1 cellular context compared by ENCODE assay signal in the genomic region with DNA sequence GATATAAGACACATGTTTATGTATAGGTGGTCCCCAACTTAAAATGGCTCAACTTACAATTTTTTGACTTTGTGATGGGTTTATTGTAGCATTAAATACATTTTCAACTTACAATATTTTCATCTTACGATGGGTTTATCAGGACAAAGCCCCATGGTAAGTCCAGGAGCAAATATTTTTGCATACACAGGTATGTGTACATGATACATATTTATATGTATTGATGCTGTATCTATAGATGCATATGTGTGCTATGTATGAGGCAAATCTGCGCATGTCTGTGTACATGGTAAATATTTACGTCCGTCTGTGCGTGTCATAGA.
TF ChIP-seq lines count a peak whose summit lies in the region.

No MANE protein-coding gene starts in this region.

TF ChIP-seq in K562, 482 proteins besides CTCF, POLR2A, EP300 and RAD21 (continued from another document and continues in another):
- TF ChIP-seq, protein P1, sequence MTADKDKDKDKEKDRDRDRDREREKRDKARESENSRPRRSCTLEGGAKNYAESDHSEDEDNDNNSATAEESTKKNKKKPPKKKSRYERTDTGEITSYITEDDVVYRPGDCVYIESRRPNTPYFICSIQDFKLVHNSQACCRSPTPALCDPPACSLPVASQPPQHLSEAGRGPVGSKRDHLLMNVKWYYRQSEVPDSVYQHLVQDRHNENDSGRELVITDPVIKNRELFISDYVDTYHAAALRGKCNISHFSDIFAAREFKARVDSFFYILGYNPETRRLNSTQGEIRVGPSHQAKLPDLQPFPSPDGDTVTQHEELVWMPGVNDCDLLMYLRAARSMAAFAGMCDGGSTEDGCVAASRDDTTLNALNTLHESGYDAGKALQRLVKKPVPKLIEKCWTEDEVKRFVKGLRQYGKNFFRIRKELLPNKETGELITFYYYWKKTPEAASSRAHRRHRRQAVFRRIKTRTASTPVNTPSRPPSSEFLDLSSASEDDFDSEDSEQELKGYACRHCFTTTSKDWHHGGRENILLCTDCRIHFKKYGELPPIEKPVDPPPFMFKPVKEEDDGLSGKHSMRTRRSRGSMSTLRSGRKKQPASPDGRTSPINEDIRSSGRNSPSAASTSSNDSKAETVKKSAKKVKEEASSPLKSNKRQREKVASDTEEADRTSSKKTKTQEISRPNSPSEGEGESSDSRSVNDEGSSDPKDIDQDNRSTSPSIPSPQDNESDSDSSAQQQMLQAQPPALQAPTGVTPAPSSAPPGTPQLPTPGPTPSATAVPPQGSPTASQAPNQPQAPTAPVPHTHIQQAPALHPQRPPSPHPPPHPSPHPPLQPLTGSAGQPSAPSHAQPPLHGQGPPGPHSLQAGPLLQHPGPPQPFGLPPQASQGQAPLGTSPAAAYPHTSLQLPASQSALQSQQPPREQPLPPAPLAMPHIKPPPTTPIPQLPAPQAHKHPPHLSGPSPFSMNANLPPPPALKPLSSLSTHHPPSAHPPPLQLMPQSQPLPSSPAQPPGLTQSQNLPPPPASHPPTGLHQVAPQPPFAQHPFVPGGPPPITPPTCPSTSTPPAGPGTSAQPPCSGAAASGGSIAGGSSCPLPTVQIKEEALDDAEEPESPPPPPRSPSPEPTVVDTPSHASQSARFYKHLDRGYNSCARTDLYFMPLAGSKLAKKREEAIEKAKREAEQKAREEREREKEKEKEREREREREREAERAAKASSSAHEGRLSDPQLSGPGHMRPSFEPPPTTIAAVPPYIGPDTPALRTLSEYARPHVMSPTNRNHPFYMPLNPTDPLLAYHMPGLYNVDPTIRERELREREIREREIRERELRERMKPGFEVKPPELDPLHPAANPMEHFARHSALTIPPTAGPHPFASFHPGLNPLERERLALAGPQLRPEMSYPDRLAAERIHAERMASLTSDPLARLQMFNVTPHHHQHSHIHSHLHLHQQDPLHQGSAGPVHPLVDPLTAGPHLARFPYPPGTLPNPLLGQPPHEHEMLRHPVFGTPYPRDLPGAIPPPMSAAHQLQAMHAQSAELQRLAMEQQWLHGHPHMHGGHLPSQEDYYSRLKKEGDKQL (CRISPR knock-in tag; IDR thresholded peaks at IDR 0.05; ENCODE audit: borderline replicate concordance): 0 out of 2 replicates have a peak, but pooled peaks have one; percentile 38
- TF ChIP-seq, protein P2, sequence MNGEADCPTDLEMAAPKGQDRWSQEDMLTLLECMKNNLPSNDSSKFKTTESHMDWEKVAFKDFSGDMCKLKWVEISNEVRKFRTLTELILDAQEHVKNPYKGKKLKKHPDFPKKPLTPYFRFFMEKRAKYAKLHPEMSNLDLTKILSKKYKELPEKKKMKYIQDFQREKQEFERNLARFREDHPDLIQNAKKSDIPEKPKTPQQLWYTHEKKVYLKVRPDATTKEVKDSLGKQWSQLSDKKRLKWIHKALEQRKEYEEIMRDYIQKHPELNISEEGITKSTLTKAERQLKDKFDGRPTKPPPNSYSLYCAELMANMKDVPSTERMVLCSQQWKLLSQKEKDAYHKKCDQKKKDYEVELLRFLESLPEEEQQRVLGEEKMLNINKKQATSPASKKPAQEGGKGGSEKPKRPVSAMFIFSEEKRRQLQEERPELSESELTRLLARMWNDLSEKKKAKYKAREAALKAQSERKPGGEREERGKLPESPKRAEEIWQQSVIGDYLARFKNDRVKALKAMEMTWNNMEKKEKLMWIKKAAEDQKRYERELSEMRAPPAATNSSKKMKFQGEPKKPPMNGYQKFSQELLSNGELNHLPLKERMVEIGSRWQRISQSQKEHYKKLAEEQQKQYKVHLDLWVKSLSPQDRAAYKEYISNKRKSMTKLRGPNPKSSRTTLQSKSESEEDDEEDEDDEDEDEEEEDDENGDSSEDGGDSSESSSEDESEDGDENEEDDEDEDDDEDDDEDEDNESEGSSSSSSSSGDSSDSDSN (IDR thresholded peaks at IDR 0.05; ENCODE audit: borderline replicate concordance in 1 of 2, low read depth in 2 of 2, low read length in 2 of 2): no peak
- TF ChIP-seq SIN3B (IDR thresholded peaks at IDR 0.05; ENCODE audit: low read depth) (no peak), SRSF7 (optimal IDR thresholded peaks at IDR 0.05; ENCODE audit: low read depth, low read length) (no peak), JUND (IDR thresholded peaks at IDR 0.05; ENCODE audit: borderline replicate concordance, low read depth, low read length) (no peak), JUND (tag; IDR thresholded peaks at IDR 0.05; ENCODE audit: borderline replicate concordance, low read depth, low read length) (0 out of 3 replicates have a peak, but pooled peaks have one; percentile 15), ZNF717 (CRISPR knock-in tag; IDR thresholded peaks at IDR 0.05) (peak; percentile 81; the same call in 1 of the 2 replicates), FOXJ3 (CRISPR knock-in tag; IDR thresholded peaks at IDR 0.05) (peak; percentile 34; the same call in 1 of the 2 replicates), MCM5 (IDR thresholded peaks at IDR 0.05; ENCODE audit: low read depth) (no peak), RNF2 (IDR thresholded peaks at IDR 0.05) (0 out of 2 replicates have a peak, but pooled peaks have one; percentile 39), POLR3G (IDR thresholded peaks at IDR 0.05; ENCODE audit: extremely low read depth, insufficient read length, insufficient replicate concordance) (no peak), ZNF830 (CRISPR knock-in tag; IDR thresholded peaks at IDR 0.05) (no peak), TEAD1 (CRISPR knock-in tag; IDR thresholded peaks at IDR 0.05) (no peak), SMARCC2 (IDR thresholded peaks at IDR 0.05; ENCODE audit: low read depth) (peak; percentile 22; the same call in 1 of the 2 replicates), SUPT5H (IDR thresholded peaks at IDR 0.05) (no peak; the same call in 1 of the 2 replicates), NUFIP1 (IDR thresholded peaks at IDR 0.05; ENCODE audit: partially characterized antibody) (no peak), MEIS2 (IDR thresholded peaks at IDR 0.05; ENCODE audit: partially characterized antibody) (no peak), CBX5 (IDR thresholded peaks at IDR 0.05; ENCODE audit: borderline replicate concordance, low read depth) (no peak), ZNF232 (CRISPR knock-in tag; IDR thresholded peaks at IDR 0.05) (peak; percentile 73; the same call in 1 of the 2 replicates), RFX7 (CRISPR knock-in tag; IDR thresholded peaks at IDR 0.05) (no peak), PHB (CRISPR knock-in tag; IDR thresholded peaks at IDR 0.05) (no peak), MECOM (CRISPR knock-in tag; IDR thresholded peaks at IDR 0.05) (peak; percentile 61; the same call in 1 of the 2 replicates)
- TF ChIP-seq, protein P3, sequence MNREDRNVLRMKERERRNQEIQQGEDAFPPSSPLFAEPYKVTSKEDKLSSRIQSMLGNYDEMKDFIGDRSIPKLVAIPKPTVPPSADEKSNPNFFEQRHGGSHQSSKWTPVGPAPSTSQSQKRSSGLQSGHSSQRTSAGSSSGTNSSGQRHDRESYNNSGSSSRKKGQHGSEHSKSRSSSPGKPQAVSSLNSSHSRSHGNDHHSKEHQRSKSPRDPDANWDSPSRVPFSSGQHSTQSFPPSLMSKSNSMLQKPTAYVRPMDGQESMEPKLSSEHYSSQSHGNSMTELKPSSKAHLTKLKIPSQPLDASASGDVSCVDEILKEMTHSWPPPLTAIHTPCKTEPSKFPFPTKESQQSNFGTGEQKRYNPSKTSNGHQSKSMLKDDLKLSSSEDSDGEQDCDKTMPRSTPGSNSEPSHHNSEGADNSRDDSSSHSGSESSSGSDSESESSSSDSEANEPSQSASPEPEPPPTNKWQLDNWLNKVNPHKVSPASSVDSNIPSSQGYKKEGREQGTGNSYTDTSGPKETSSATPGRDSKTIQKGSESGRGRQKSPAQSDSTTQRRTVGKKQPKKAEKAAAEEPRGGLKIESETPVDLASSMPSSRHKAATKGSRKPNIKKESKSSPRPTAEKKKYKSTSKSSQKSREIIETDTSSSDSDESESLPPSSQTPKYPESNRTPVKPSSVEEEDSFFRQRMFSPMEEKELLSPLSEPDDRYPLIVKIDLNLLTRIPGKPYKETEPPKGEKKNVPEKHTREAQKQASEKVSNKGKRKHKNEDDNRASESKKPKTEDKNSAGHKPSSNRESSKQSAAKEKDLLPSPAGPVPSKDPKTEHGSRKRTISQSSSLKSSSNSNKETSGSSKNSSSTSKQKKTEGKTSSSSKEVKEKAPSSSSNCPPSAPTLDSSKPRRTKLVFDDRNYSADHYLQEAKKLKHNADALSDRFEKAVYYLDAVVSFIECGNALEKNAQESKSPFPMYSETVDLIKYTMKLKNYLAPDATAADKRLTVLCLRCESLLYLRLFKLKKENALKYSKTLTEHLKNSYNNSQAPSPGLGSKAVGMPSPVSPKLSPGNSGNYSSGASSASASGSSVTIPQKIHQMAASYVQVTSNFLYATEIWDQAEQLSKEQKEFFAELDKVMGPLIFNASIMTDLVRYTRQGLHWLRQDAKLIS (CRISPR knock-in tag; IDR thresholded peaks at IDR 0.05): no peak
- TF ChIP-seq, protein P4, sequence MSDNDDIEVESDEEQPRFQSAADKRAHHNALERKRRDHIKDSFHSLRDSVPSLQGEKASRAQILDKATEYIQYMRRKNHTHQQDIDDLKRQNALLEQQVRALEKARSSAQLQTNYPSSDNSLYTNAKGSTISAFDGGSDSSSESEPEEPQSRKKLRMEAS (CRISPR knock-in tag; IDR thresholded peaks at IDR 0.05): no peak
- TF ChIP-seq, protein P5, sequence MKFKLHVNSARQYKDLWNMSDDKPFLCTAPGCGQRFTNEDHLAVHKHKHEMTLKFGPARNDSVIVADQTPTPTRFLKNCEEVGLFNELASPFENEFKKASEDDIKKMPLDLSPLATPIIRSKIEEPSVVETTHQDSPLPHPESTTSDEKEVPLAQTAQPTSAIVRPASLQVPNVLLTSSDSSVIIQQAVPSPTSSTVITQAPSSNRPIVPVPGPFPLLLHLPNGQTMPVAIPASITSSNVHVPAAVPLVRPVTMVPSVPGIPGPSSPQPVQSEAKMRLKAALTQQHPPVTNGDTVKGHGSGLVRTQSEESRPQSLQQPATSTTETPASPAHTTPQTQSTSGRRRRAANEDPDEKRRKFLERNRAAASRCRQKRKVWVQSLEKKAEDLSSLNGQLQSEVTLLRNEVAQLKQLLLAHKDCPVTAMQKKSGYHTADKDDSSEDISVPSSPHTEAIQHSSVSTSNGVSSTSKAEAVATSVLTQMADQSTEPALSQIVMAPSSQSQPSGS (CRISPR knock-in tag; IDR thresholded peaks at IDR 0.05): no peak
- TF ChIP-seq, protein P6, sequence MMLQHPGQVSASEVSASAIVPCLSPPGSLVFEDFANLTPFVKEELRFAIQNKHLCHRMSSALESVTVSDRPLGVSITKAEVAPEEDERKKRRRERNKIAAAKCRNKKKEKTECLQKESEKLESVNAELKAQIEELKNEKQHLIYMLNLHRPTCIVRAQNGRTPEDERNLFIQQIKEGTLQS (IDR thresholded peaks at IDR 0.05): no peak
- TF ChIP-seq, protein P6 (CRISPR knock-in tag; conservative IDR thresholded peaks at IDR 0.05): no peak
- TF ChIP-seq, protein P7, sequence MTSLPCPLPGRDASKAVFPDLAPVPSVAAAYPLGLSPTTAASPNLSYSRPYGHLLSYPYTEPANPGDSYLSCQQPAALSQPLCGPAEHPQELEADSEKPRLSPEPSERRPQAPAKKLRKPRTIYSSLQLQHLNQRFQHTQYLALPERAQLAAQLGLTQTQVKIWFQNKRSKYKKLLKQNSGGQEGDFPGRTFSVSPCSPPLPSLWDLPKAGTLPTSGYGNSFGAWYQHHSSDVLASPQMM (CRISPR knock-in tag; IDR thresholded peaks at IDR 0.05): no peak
- TF ChIP-seq, protein P8, sequence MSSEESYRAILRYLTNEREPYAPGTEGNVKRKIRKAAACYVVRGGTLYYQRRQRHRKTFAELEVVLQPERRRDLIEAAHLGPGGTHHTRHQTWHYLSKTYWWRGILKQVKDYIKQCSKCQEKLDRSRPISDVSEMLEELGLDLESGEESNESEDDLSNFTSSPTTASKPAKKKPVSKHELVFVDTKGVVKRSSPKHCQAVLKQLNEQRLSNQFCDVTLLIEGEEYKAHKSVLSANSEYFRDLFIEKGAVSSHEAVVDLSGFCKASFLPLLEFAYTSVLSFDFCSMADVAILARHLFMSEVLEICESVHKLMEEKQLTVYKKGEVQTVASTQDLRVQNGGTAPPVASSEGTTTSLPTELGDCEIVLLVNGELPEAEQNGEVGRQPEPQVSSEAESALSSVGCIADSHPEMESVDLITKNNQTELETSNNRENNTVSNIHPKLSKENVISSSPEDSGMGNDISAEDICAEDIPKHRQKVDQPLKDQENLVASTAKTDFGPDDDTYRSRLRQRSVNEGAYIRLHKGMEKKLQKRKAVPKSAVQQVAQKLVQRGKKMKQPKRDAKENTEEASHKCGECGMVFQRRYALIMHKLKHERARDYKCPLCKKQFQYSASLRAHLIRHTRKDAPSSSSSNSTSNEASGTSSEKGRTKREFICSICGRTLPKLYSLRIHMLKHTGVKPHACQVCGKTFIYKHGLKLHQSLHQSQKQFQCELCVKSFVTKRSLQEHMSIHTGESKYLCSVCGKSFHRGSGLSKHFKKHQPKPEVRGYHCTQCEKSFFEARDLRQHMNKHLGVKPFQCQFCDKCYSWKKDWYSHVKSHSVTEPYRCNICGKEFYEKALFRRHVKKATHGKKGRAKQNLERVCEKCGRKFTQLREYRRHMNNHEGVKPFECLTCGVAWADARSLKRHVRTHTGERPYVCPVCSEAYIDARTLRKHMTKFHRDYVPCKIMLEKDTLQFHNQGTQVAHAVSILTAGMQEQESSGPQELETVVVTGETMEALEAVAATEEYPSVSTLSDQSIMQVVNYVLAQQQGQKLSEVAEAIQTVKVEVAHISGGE (CRISPR knock-in tag; IDR thresholded peaks at IDR 0.05): no peak
